ENCODE assay signal across 11 cellular contexts in genomic region chr3:142863010-142863787, GRCh38. TPM values are rescaled to one million over a fixed set of nuclear protein-coding genes. Genes with fewer than 3 reads are reported as not detected.
DNase-seq lines count a peak whose midpoint lies in the region; ATAC-seq and TF ChIP-seq lines count a peak whose summit lies in the region.
"Had no signal": no experiment of that assay in that cellular context is flagged by ENCODE, and none has a peak within 500 bp of the region (broad histone marks: within the 10 kb centered on the region; RNA-seq: fewer than 3 reads in every experiment).

No MANE protein-coding gene starts in this region.

- TF ChIP-seq CTCF in osteoblast (IDR thresholded peaks at IDR 0.05; ENCODE audit: extremely low read depth, low read depth, low read length), result no peak

- peak overlapping the region; percentile 56 for H3K4me3 ChIP-seq in osteoblast (ENCODE audit: insufficient read depth, low read length)
- H3K4me3 ChIP-seq: colonic mucosa had no signal

- H3K36me3 ChIP-seq in osteoblast (ENCODE audit: insufficient read depth, low read length), result no peaks in the 10 kb centered on the region
- H3K36me3 ChIP-seq: colonic mucosa had no signal

- H4K20me1 ChIP-seq in osteoblast (ENCODE audit: insufficient read depth, low read length), result no peaks in the 10 kb centered on the region

- ATAC-seq in GM18909 (IDR thresholded peaks at IDR 0.05; ENCODE audit: poor library complexity, unreplicated experiment) (no peak), HG02870 (IDR thresholded peaks at IDR 0.05; ENCODE audit: unreplicated experiment) (no peak)

- peak overlapping the region; percentile 84 for H3K4me2 ChIP-seq in osteoblast (ENCODE audit: insufficient read depth, low read length)

- DNase-seq in H4 (ENCODE audit: low spot score) (peak; percentile 75), NCI-H524 (lab: John Stamatoyannopoulos, UW) (peak; percentile 72 to 88), dedifferentiated amniotic fluid mesenchymal stem cell (ENCODE audit: extremely low spot score) (peak; percentile 33), osteoblast (ENCODE audit: insufficient read length, low spot score, missing footprints) (no peak), DMS153 treated with DMSO at 0.1 percent for 48 hours (lab: John Stamatoyannopoulos, UW; ENCODE audit: unreplicated experiment) (no peak), pons (ENCODE audit: low spot score) (no peak)
- DNase-seq: activated CD4-positive, alpha-beta T cell treated with anti-CD3 and anti-CD28 coated beads, Interleukin-2, amount 50 U/mL, for 1 hour; colonic mucosa; NCI-H2081 had no signal

- peaks cover 19% of the 10 kb centered on the region for H3K4me1 ChIP-seq in osteoblast (ENCODE audit: insufficient read depth, low read length)
- H3K4me1 ChIP-seq: colonic mucosa had no signal

- peak overlapping the region; percentile 67 for H2AFZ ChIP-seq in osteoblast (ENCODE audit: low read length)

- H3K27me3 ChIP-seq in osteoblast (ENCODE audit: insufficient read depth, low read length), result no peaks in the 10 kb centered on the region
- H3K27me3 ChIP-seq: colonic mucosa had no signal

- H3K27ac ChIP-seq in osteoblast (ENCODE audit: low read depth, low read length), result peak overlapping the region; percentile 83
- H3K27ac ChIP-seq: colonic mucosa had no signal

- no peaks in the 10 kb centered on the region for H3K79me2 ChIP-seq in osteoblast (ENCODE audit: insufficient read depth, low read length)

- no peaks in the 10 kb centered on the region for H3K9me3 ChIP-seq in osteoblast (ENCODE audit: low read depth, low read length)
- H3K9me3 ChIP-seq: colonic mucosa had no signal

RNA-seq across cellular contexts. Expression of gene PCOLCE2, which starts 25.7 kb away (rescaled TPM):
- total RNA-seq in H4 (2014; rRNA removed; shearing (Covaris generic)), result 30.5 and 35.8 TPM in 2 replicates
- 19.7 and 21.4 TPM in 2 replicates for total RNA-seq in osteoblast

Comparison
In these comparisons a context has a peak if more than half of its experiments do, and no peak if none do; other contexts are left out.
1. DNase-seq: peak in H4 (single experiment), NCI-H524 (2 of 2) and dedifferentiated amniotic fluid mesenchymal stem cell (single experiment); none in osteoblast (single experiment), DMS153 treated with DMSO at 0.1 percent for 48 hours (single experiment) and pons (single experiment).